8 cellular contexts compared by ENCODE assay signal in the genomic region with DNA sequence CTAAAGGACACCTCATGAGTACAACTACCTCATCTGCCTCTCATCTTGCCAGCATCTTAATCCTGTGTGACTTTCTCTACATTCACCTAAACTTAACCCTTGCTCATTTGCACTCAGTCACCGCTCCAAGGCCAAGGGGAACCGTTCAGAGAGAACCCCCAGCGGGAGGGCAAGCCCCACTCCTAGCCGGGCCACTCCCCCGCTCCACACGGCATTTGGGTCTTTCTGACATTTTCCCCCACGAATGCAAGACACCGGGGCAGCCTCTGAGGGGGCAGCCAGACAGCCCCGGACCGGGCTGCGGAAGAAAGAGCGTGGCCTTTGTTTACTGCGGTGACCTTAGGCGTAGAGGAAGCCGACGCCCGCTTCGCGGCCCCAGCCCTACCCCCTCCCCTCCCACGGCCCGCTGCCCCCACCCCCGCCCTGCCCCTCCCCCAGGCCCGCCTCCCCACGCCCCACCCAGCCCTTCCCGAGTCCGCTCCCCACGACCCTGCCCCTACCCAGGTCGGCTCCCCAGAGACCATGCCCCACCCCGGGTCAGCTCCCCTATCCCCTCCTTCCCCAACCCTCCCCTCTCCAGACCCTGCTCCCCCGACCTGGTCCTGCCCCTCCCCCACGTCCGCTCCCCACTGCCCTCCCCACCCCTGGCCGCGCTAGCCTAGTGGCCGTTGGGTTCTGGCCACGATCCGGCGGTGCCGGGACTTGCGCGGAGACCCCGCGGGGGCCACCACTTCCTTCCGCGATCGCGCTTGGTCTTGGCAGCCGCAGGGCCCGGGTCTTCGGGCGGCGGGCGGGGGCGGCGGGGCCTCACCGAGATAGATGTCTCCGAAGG. TPM values are rescaled to one million over a fixed set of nuclear protein-coding genes. Genes with fewer than 3 reads are reported as not detected.
DNase-seq lines count a peak whose midpoint lies in the region; ATAC-seq, FAIRE-seq and TF ChIP-seq lines count a peak whose summit lies in the region.

No MANE protein-coding gene starts in this region.

- peak; percentile 17 for ATAC-seq in CD8-positive, alpha-beta T cell
- ATAC-seq in T-helper 17 cell, result peak; percentile 24

- POLR2A ChIA-PET in CD8-positive, alpha-beta T cell (lab: Charles Lee), result interaction anchor here (0.9 to 3.0 kb wide), 7 partner anchors 10 to 247 kb away, joined by 3 to 16 read pairs (median 4); a partner anchor contains a TSS
- POLR2A ChIA-PET in MCF 10A (lab: Yijun Ruan, JAX), result interaction anchor here (0.6 to 2.3 kb wide), 17 partner anchors 10 to 223 kb away, joined by 3 to 38 read pairs (median 4); a partner anchor contains a TSS

- H3K27ac ChIP-seq in CD8-positive, alpha-beta T cell (ENCODE audit: low read depth, low read length), result peak overlapping the region; percentile 84
- peak overlapping the region; percentile 94 to 96 for H3K27ac ChIP-seq in kidney (ENCODE audit: low read depth in 2 of 2, low read length in 2 of 2)

- TF ChIP-seq CTCF in CD8-positive, alpha-beta T cell (IDR thresholded peaks at IDR 0.05), result no peak
- TF ChIP-seq CTCF in HFFc6 (IDR thresholded peaks at IDR 0.05) (no peak), MCF 10A (IDR thresholded peaks at IDR 0.05; ENCODE audit: unreplicated experiment) (no peak), kidney (IDR thresholded peaks at IDR 0.05; ENCODE audit: borderline replicate concordance, extremely low read depth, insufficient read depth) (no peak)

- CTCF ChIA-PET in CD8-positive, alpha-beta T cell (lab: Charles Lee), result interaction anchor here (1.1 kb wide), 2 partner anchors 28 to 41 kb away, joined by 3 read pairs; no protein-coding TSS in a partner anchor
- CTCF ChIA-PET in MCF 10A (lab: Yijun Ruan, JAX), result no interaction called here

- peak overlapping the region; percentile 95 for H3K4me3 Mint-ChIP-seq in CD8-positive, alpha-beta T cell
- H3K4me3 Mint-ChIP-seq in HFFc6 (peak overlapping the region; percentile 91), T-helper 17 cell (peak overlapping the region; percentile 97), MCF 10A (ENCODE audit: unreplicated experiment) (peak overlapping the region; percentile 77)

- peak overlapping the region; percentile 99 for H3K27ac Mint-ChIP-seq in CD8-positive, alpha-beta T cell
- peak overlapping the region; percentile 69 for H3K27ac Mint-ChIP-seq in HFFc6
- peak overlapping the region; percentile 93 for H3K27ac Mint-ChIP-seq in T-helper 17 cell
- peak overlapping the region; percentile 100 for H3K27ac Mint-ChIP-seq in MCF 10A (ENCODE audit: low read depth, unreplicated experiment)

- H3K9me3 Mint-ChIP-seq in CD8-positive, alpha-beta T cell, result no peaks in the 10 kb centered on the region
- H3K9me3 Mint-ChIP-seq in HFFc6 (no peaks in the 10 kb centered on the region), MCF 10A (ENCODE audit: unreplicated experiment) (no peaks in the 10 kb centered on the region)

- peak overlapping the region; percentile 87 for H3K4me3 ChIP-seq in CD8-positive, alpha-beta T cell (ENCODE audit: low read depth, low read length)
- H3K4me3 ChIP-seq in kidney (ENCODE audit: low read length in 2 of 2), result peak overlapping the region; percentile 74 to 76

- no peaks in the 10 kb centered on the region for H3K27me3 ChIP-seq in CD8-positive, alpha-beta T cell (ENCODE audit: insufficient read depth, low read length)

- no peaks in the 10 kb centered on the region for H3K9me3 ChIP-seq in CD8-positive, alpha-beta T cell (ENCODE audit: low read length)
- H3K9me3 ChIP-seq in T-helper 17 cell (ENCODE audit: control insufficient read depth, low read length, poor library complexity, severe bottlenecking), result no peaks in the 10 kb centered on the region
- H3K9me3 ChIP-seq in kidney (ENCODE audit: control insufficient read depth in 1 of 2, low read length in 2 of 2), result no peaks in the 10 kb centered on the region

- FAIRE-seq in kidney (lab: Jason Lieb, UNC), result no peak

- BruUV-seq in MCF 10A (replicated peaks; lab: Mats Ljungman, UMichigan), result no TSS peak

- H3K36me3 ChIP-seq in CD8-positive, alpha-beta T cell (ENCODE audit: insufficient read depth, low read length), result peaks cover 8% of the 10 kb centered on the region
- peaks cover 0 to 5% of the 10 kb centered on the region in 2 donors for H3K36me3 ChIP-seq in kidney (ENCODE audit: control insufficient read depth in 1 of 2, insufficient read depth in 2 of 2, low read length in 2 of 2)

- H3K36me3 Mint-ChIP-seq in CD8-positive, alpha-beta T cell, result peaks cover 44% of the 10 kb centered on the region
- peaks cover 29% of the 10 kb centered on the region for H3K36me3 Mint-ChIP-seq in HFFc6 (ENCODE audit: low read depth)
- H3K36me3 Mint-ChIP-seq in T-helper 17 cell (ENCODE audit: low read depth), result peaks cover 5% of the 10 kb centered on the region
- peaks cover 55% of the 10 kb centered on the region for H3K36me3 Mint-ChIP-seq in MCF 10A (ENCODE audit: insufficient read depth, unreplicated experiment)

- no peaks in the 10 kb centered on the region for H3K27me3 Mint-ChIP-seq in CD8-positive, alpha-beta T cell (ENCODE audit: low read depth)
- H3K27me3 Mint-ChIP-seq in HFFc6 (ENCODE audit: insufficient read depth) (peaks cover 12% of the 10 kb centered on the region), T-helper 17 cell (no peaks in the 10 kb centered on the region), MCF 10A (ENCODE audit: insufficient read depth, unreplicated experiment) (no peaks in the 10 kb centered on the region)

- DNase-seq in CD8-positive, alpha-beta T cell, result peak in 6 of 7 experiments; percentile 16 to 61 (median 41)
- no peak for DNase-seq in HFFc6
- DNase-seq in T-helper 17 cell, result peak in 2 of 3 donors; percentile 29 to 32
- no peak for DNase-seq in MCF 10A (ENCODE audit: unreplicated experiment)
- peak; percentile 90 for DNase-seq in kidney
- DNase-seq in stimulated activated CD4-positive, alpha-beta T cell treated with anti-CD3 and anti-CD28 coated beads, Interleukin-4, amount 100 ng/mL, for 4 hours, result peak; percentile 28 to 34
- DNase-seq in NCI-H1694 (lab: John Stamatoyannopoulos, UW), result no peak
- DNase-seq in NCI-H526 treated with DMSO at 0.1 percent for 48 hours (lab: John Stamatoyannopoulos, UW), result no peak

- H3K4me1 Mint-ChIP-seq in CD8-positive, alpha-beta T cell (ENCODE audit: low read depth), result peaks cover 51% of the 10 kb centered on the region
- H3K4me1 Mint-ChIP-seq in HFFc6 (ENCODE audit: low read depth) (peaks cover 46% of the 10 kb centered on the region), T-helper 17 cell (peaks cover 38% of the 10 kb centered on the region), MCF 10A (ENCODE audit: insufficient read depth, unreplicated experiment) (peaks cover 23% of the 10 kb centered on the region)

- H3K4me1 ChIP-seq in CD8-positive, alpha-beta T cell (ENCODE audit: insufficient read depth, low read length), result peaks cover 55% of the 10 kb centered on the region
- peaks cover 33 to 37% of the 10 kb centered on the region in 2 donors for H3K4me1 ChIP-seq in kidney (ENCODE audit: control insufficient read depth in 1 of 2, insufficient read depth in 1 of 2, low read depth in 1 of 2, low read length in 2 of 2)

- intact Hi-C loops in CD8-positive, alpha-beta T cell (cut with DNase I, micrococcal nuclease), result loop anchor here (1.0 to 2.0 kb wide), 5 partner anchors 20 to 49 kb away; a partner anchor contains a TSS
- intact Hi-C loops in MCF 10A (cut with micrococcal nuclease) (no loop called here), kidney (cut with DNase I) (no loop called here)

- H3K9ac ChIP-seq in kidney (ENCODE audit: low read length in 2 of 2), result peak overlapping the region; percentile 57 to 67

RNA-seq across cellular contexts. Expression of a gene that starts 0.8 kb away (rescaled TPM):
- total RNA-seq in CD8-positive, alpha-beta T cell, result 100 to 1,000 TPM; 369 to 393 TPM
- 100 to 1,000 TPM; 116 to 128 (median 118) TPM for total RNA-seq in HFFc6 (2021; fragmentation: NEBNext Ultra II Directional; extraction: Animal tissue kit (Norgen Biotek cat#: 25700))
- total RNA-seq in T-helper 17 cell (100 to 1,000 TPM; 218 to 273 TPM), MCF 10A (2022) (191 and 193 TPM in 2 replicates), kidney (160 TPM)
- polyA plus RNA-seq in kidney (ENCODE audit: insufficient read depth, low read depth, low replicate concordance), result 69.7 TPM

RNA-seq across cellular contexts. Expression of a gene that starts 43.9 kb away (rescaled TPM):
- total RNA-seq in CD8-positive, alpha-beta T cell, result 100 to 1,000 TPM in 1 of 2 experiments, 10 to 100 TPM in 1; 94.0 to 103 TPM
- total RNA-seq in HFFc6 (2021; fragmentation: NEBNext Ultra II Directional; extraction: Animal tissue kit (Norgen Biotek cat#: 25700)), result 100 to 1,000 TPM; 475 to 624 (median 523) TPM
- 10 to 100 TPM; 47.2 to 56.2 TPM for total RNA-seq in T-helper 17 cell
- 268 and 350 TPM in 2 replicates for total RNA-seq in MCF 10A (2022)
- total RNA-seq in kidney, result 85.7 TPM
- polyA plus RNA-seq in kidney (ENCODE audit: insufficient read depth, low read depth, low replicate concordance), result 28.8 TPM

RNA-seq across cellular contexts. Expression of a gene that starts 44.7 kb away (rescaled TPM):
- total RNA-seq in CD8-positive, alpha-beta T cell, result 100 to 1,000 TPM; 369 to 385 TPM
- under 1 TPM in 1 of 6 experiments, not detected in 5; 0.20 TPM for total RNA-seq in HFFc6 (2021; fragmentation: NEBNext Ultra II Directional; extraction: Animal tissue kit (Norgen Biotek cat#: 25700))
- total RNA-seq in T-helper 17 cell, result 100 to 1,000 TPM; 119 to 122 TPM
- total RNA-seq in MCF 10A (2022), result 0.63 and 0.71 TPM in 2 replicates
- total RNA-seq in kidney, result 9.2 TPM
- 1.0 TPM for polyA plus RNA-seq in kidney (ENCODE audit: insufficient read depth, low read depth, low replicate concordance)

Comparison
In these comparisons a context has a peak if more than half of its experiments do, and no peak if none do; other contexts are left out.
1. DNase-seq: peak in CD8-positive, alpha-beta T cell (6 of 7), T-helper 17 cell (2 of 3), kidney (single experiment) and stimulated activated CD4-positive, alpha-beta T cell treated with anti-CD3 and anti-CD28 coated beads, Interleukin-4, amount 100 ng/mL, for 4 hours (2 of 2); none in HFFc6 (single experiment), MCF 10A (single experiment), NCI-H1694 (single experiment) and NCI-H526 treated with DMSO at 0.1 percent for 48 hours (single experiment).
2. RNA of a gene that starts 44.7 kb away (total RNA-seq): 369 to 385 TPM in CD8-positive, alpha-beta T cell and 119 to 122 TPM in T-helper 17 cell; 9.2 TPM in kidney (single experiment), 0.63 to 0.71 TPM in MCF 10A and 0.20 TPM in HFFc6; every median in the first group is over 10 times any median in the second.
3. intact Hi-C loops: an anchor here in CD8-positive, alpha-beta T cell (1.0 to 2.0 kb wide); none called in MCF 10A and kidney.
4. Peak in every context shown above with its lines, with median percentiles within 50 percentile points of each other: H3K27ac Mint-ChIP-seq and H3K4me3 Mint-ChIP-seq.